In the genomic region with DNA sequence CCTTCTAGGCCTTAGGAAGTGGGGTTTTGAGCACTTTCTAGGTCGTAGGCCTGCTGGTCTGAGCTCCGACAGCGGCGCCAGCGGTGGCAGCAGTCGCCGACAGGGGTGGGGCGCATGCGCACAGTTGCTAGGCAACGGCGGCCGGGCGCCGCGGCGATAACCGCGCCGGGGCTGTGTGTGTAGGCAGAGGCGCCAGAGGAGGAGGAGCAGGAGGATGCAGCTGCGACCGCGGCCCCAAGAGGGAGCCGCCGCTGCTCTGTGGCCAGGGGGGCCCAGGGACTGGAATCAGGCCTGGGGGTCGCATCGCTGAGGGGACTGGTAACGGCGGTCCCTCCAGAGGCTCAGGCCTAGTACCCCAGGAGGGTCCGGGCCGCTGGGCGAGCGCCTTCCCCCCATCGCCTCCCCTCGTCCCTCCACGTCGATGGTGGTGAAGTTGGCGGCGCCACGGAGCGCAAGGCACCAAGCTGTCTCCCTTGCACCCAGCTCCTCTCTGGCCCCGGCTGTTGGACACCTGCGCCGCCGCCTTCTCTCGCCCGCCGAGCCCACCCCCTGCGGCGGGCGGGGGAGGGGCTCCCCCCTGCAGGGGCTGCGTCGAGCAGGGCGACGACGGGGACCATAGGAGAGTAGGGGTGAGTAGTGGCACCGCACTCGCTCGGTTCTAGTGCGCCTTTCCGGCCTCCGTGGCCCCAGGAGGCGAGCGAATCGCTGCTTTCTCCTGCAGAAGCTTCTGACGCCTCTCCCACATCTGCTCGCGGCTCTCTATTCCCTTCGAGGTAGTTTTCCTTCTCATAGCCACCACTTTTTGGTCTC, we compare ENCODE assay signal across 8 cellular contexts. TPM values are rescaled to one million over a fixed set of nuclear protein-coding genes. Genes with fewer than 3 reads are reported as not detected.
DNase-seq lines count a peak whose midpoint lies in the region; ATAC-seq and TF ChIP-seq lines count a peak whose summit lies in the region.

A gene (plus strand): TSS at position 186 of the 810 bp plus-strand sequence.

- POLR2A ChIA-PET in OCI-LY7 (lab: Charles Lee), result interaction anchor here (0.6 to 1.5 kb wide), 2 partner anchors 21 to 127 kb away, joined by 3 to 4 read pairs; no protein-coding TSS in a partner anchor
- POLR2A ChIA-PET in naive thymus-derived CD8-positive, alpha-beta T cell (lab: Charles Lee), result interaction anchor here (0.7 to 1.4 kb wide), 5 partner anchors 59 to 500 kb away, joined by 3 to 6 read pairs (median 4); a partner anchor contains a TSS

- H3K9me3 Mint-ChIP-seq in activated T-cell treated with anti-CD3 and anti-CD28 coated beads, Interleukin-2, amount 50 U/mL, for 72 hours, result no peaks in the 10 kb centered on the region
- H3K9me3 Mint-ChIP-seq in naive thymus-derived CD8-positive, alpha-beta T cell, result peaks cover 0 to 3% (median 0%) of the 10 kb centered on the region in 9 donors
- no peaks in the 10 kb centered on the region for H3K9me3 Mint-ChIP-seq in stimulated activated naive B cell treated with anti-CD40 and anti-IgM and Interleukin-4, amounts not matched to agents 10 μg/mL and 1 μg/mL and 100 μg/mL, for 72 hours

- peaks cover 20% of the 10 kb centered on the region for H3K4me1 Mint-ChIP-seq in activated T-cell treated with anti-CD3 and anti-CD28 coated beads, Interleukin-2, amount 50 U/mL, for 72 hours (ENCODE audit: low read depth)
- peaks cover 9 to 33% (median 18%) of the 10 kb centered on the region in 4 donors for H3K4me1 Mint-ChIP-seq in naive thymus-derived CD8-positive, alpha-beta T cell
- peaks cover 7 to 10% of the 10 kb centered on the region in 2 donors for H3K4me1 Mint-ChIP-seq in stimulated activated naive B cell treated with anti-CD40 and anti-IgM and Interleukin-4, amounts not matched to agents 10 μg/mL and 1 μg/mL and 100 μg/mL, for 72 hours

- no peaks in the 10 kb centered on the region for H3K27me3 Mint-ChIP-seq in activated T-cell treated with anti-CD3 and anti-CD28 coated beads, Interleukin-2, amount 50 U/mL, for 72 hours (ENCODE audit: low read depth)
- H3K27me3 Mint-ChIP-seq in naive thymus-derived CD8-positive, alpha-beta T cell, result peaks cover 0 to 2% (median 0%) of the 10 kb centered on the region in 5 donors
- H3K27me3 Mint-ChIP-seq in stimulated activated naive B cell treated with anti-CD40 and anti-IgM and Interleukin-4, amounts not matched to agents 10 μg/mL and 1 μg/mL and 100 μg/mL, for 72 hours, result no peaks in the 10 kb centered on the region

- DNase-seq in DMS53 (lab: John Stamatoyannopoulos, UW) (peak; percentile 3), DMS53 treated with DMSO at 0.1 percent for 48 hours (lab: John Stamatoyannopoulos, UW; ENCODE audit: unreplicated experiment) (no peak), OCI-LY7 (ENCODE audit: low spot score) (peak; percentile 87), fibroblast of lung (ENCODE audit: low read depth in 2 of 2) (peak; percentile 38 to 78)
- peak; percentile 86 to 87 for DNase-seq in activated T-cell treated with anti-CD3 and anti-CD28 coated beads, Interleukin-2, amount 50 U/mL, for 72 hours
- DNase-seq in naive thymus-derived CD8-positive, alpha-beta T cell, result peak; percentile 67 to 90 (median 80)
- peak; percentile 74 for DNase-seq in stimulated activated naive B cell treated with anti-CD40 and anti-IgM and Interleukin-4, amounts not matched to agents 10 μg/mL and 1 μg/mL and 100 μg/mL, for 72 hours

- peak; percentile 97 for ATAC-seq in HG03045 (IDR thresholded peaks at IDR 0.05; ENCODE audit: unreplicated experiment)
- ATAC-seq in activated T-cell treated with anti-CD3 and anti-CD28 coated beads, Interleukin-2, amount 50 U/mL, for 72 hours (replicated peaks in 1 of 2), result peak; percentile 92
- peak; percentile 88 to 89 for ATAC-seq in naive thymus-derived CD8-positive, alpha-beta T cell
- ATAC-seq in stimulated activated naive B cell treated with anti-CD40 and anti-IgM and Interleukin-4, amounts not matched to agents 10 μg/mL and 1 μg/mL and 100 μg/mL, for 72 hours (replicated peaks), result peak; percentile 92 to 94

- H4K20me1 ChIP-seq in OCI-LY7 (ENCODE audit: insufficient read depth, low read length), result no peaks in the 10 kb centered on the region
- no peaks in the 10 kb centered on the region for H4K20me1 ChIP-seq in fibroblast of lung (ENCODE audit: control insufficient read depth, extremely low read depth, insufficient read depth, low read length)

- H2AFZ ChIP-seq in OCI-LY7 (ENCODE audit: low read length) (peak within 1 kb of the TSS; percentile 94), fibroblast of lung (ENCODE audit: low read length) (peak within 1 kb of the TSS; percentile 98)

- peaks cover 15% of the 10 kb centered on the region for H3K4me1 ChIP-seq in OCI-LY7 (ENCODE audit: insufficient read depth, low read length, poor library complexity, severe bottlenecking)
- no peaks in the 10 kb centered on the region for H3K4me1 ChIP-seq in fibroblast of lung (ENCODE audit: control insufficient read depth, extremely low read depth, insufficient read depth, low read length)

- no peaks in the 10 kb centered on the region for H3K27me3 ChIP-seq in fibroblast of lung (ENCODE audit: control insufficient read depth, insufficient read depth, low read length)

- no peaks in the 10 kb centered on the region for H3K9me2 ChIP-seq in OCI-LY7 (ENCODE audit: insufficient read depth, low read length)

- peak within 1 kb of the TSS; percentile 58 for H3K9ac ChIP-seq in fibroblast of lung (ENCODE audit: insufficient read depth, low read length)

- H3K36me3 Mint-ChIP-seq in activated T-cell treated with anti-CD3 and anti-CD28 coated beads, Interleukin-2, amount 50 U/mL, for 72 hours (ENCODE audit: insufficient read depth in 2 of 2), result peaks cover 0 to 1% of the 10 kb centered on the region in 2 donors
- H3K36me3 Mint-ChIP-seq in naive thymus-derived CD8-positive, alpha-beta T cell, result peaks cover 0 to 5% (median 0%) of the 10 kb centered on the region in 3 donors
- peaks cover 0 to 3% of the 10 kb centered on the region in 2 donors for H3K36me3 Mint-ChIP-seq in stimulated activated naive B cell treated with anti-CD40 and anti-IgM and Interleukin-4, amounts not matched to agents 10 μg/mL and 1 μg/mL and 100 μg/mL, for 72 hours

- H3K9me3 ChIP-seq in OCI-LY7 (ENCODE audit: low read length) (no peaks in the 10 kb centered on the region), fibroblast of lung (ENCODE audit: control insufficient read depth, insufficient read depth, low read depth, low read length) (no peaks in the 10 kb centered on the region)

- peak within 1 kb of the TSS; percentile 95 for H3K27ac Mint-ChIP-seq in activated T-cell treated with anti-CD3 and anti-CD28 coated beads, Interleukin-2, amount 50 U/mL, for 72 hours
- H3K27ac Mint-ChIP-seq in naive thymus-derived CD8-positive, alpha-beta T cell, result peak within 1 kb of the TSS; percentile 92 to 99 (median 98)
- peak within 1 kb of the TSS; percentile 98 for H3K27ac Mint-ChIP-seq in stimulated activated naive B cell treated with anti-CD40 and anti-IgM and Interleukin-4, amounts not matched to agents 10 μg/mL and 1 μg/mL and 100 μg/mL, for 72 hours

- intact Hi-C loops in OCI-LY7 (cut with micrococcal nuclease; ENCODE audit: unreplicated experiment), result loop anchor here (1.0 to 2.0 kb wide), 2 partner anchors 60 to 193 kb away; no protein-coding TSS in a partner anchor

- H3K27ac ChIP-seq in OCI-LY7 (ENCODE audit: low read depth, low read length, poor library complexity, severe bottlenecking), result peak within 1 kb of the TSS; percentile 71
- H3K27ac ChIP-seq in fibroblast of lung (ENCODE audit: insufficient read depth, low read length), result peak within 1 kb of the TSS; percentile 77

- H3K36me3 ChIP-seq in OCI-LY7 (ENCODE audit: insufficient read depth, low read length) (no peaks in the 10 kb centered on the region), fibroblast of lung (ENCODE audit: control insufficient read depth, insufficient read depth, low read length) (no peaks in the 10 kb centered on the region)

- H3K4me3 Mint-ChIP-seq in activated T-cell treated with anti-CD3 and anti-CD28 coated beads, Interleukin-2, amount 50 U/mL, for 72 hours, result peak within 1 kb of the TSS; percentile 88 to 95
- H3K4me3 Mint-ChIP-seq in naive thymus-derived CD8-positive, alpha-beta T cell, result peak within 1 kb of the TSS; percentile 87 to 96 (median 93)
- H3K4me3 Mint-ChIP-seq in stimulated activated naive B cell treated with anti-CD40 and anti-IgM and Interleukin-4, amounts not matched to agents 10 μg/mL and 1 μg/mL and 100 μg/mL, for 72 hours, result peak within 1 kb of the TSS; percentile 94 to 95

- H3K4me2 ChIP-seq in OCI-LY7 (ENCODE audit: low read length) (peak within 1 kb of the TSS; percentile 81), fibroblast of lung (ENCODE audit: extremely low read depth, insufficient read depth, low read length) (peak within 1 kb of the TSS; percentile 78)

- CTCF ChIA-PET in OCI-LY7 (lab: Charles Lee; ENCODE audit: unreplicated experiment), result no interaction called here

- TF ChIP-seq CTCF in OCI-LY7 (conservative IDR thresholded peaks at IDR 0.05; ENCODE audit: low read length) (peak; percentile 62), fibroblast of lung (conservative IDR thresholded peaks at IDR 0.05 in 1 of 2, IDR thresholded peaks at IDR 0.05 in 1 of 2; ENCODE audit: low read depth in 1 of 2, low read length in 2 of 2) (peak; percentile 40 to 50)

- no TSS peak for BruUV-seq in OCI-LY7 (replicated peaks; lab: Mats Ljungman, UMichigan)

- H3K79me2 ChIP-seq in OCI-LY7 (ENCODE audit: insufficient read depth, low read depth, low read length) (peaks cover 10% of the 10 kb centered on the region; the same call in 1 of the 2 replicates), fibroblast of lung (ENCODE audit: control insufficient read depth, insufficient read depth, low read length) (no peaks in the 10 kb centered on the region)

- H3K4me3 ChIP-seq in OCI-LY7 (ENCODE audit: low read depth, low read length, poor library complexity, severe bottlenecking) (peak within 1 kb of the TSS; percentile 80), fibroblast of lung (replicated peaks in 1 of 4; ENCODE audit: control extremely low read depth in 1 of 4, insufficient read depth in 1 of 4, low read depth in 3 of 4, low read length in 4 of 4) (peak within 1 kb of the TSS; percentile 59 to 74 (median 67))

RNA-seq across cellular contexts. Expression of the gene that starts here (rescaled TPM):
- 3.6 and 4.0 TPM in 2 replicates for total RNA-seq in OCI-LY7 (2014; rRNA removed; shearing (Covaris generic))
- total RNA-seq in OCI-LY7 (2022), result 1.8 and 2.7 TPM in 2 replicates
- 1 to 10 TPM; 1.6 to 2.0 TPM for total RNA-seq in activated T-cell treated with anti-CD3 and anti-CD28 coated beads, Interleukin-2, amount 50 U/mL, for 72 hours
- total RNA-seq in fibroblast of lung, result 0.51 and 0.66 TPM in 2 replicates
- 0.78 and 1.0 TPM in 2 replicates for polyA plus RNA-seq in fibroblast of lung
- polyA plus RNA-seq in fibroblast of lung (2012), result 0.38 and 0.51 TPM in 2 replicates
- 0.04 and 1.6 TPM in 2 replicates for polyA minus RNA-seq in fibroblast of lung (ENCODE audit: low replicate concordance)
- total RNA-seq in naive thymus-derived CD8-positive, alpha-beta T cell, result 1 to 10 TPM; 6.6 to 7.6 TPM
- polyA plus RNA-seq in naive thymus-derived CD8-positive, alpha-beta T cell, result under 1 TPM; 0.26 to 0.96 (median 0.50) TPM
